ENCODE assay signal across 14 cellular contexts in genomic region chr19:50300051-50300450, GRCh38.
A peak's percentile ranks its signal among the peaks of the same experiment; 100 is the strongest.
DNase-seq lines count a peak whose midpoint lies in the region; ATAC-seq and TF ChIP-seq lines count a peak whose summit lies in the region.
"Had no signal": no experiment of that assay in that cellular context is flagged by ENCODE, and none has a peak within 500 bp of the region (broad histone marks: within the 10 kb centered on the region; RNA-seq: fewer than 3 reads in every experiment).

No MANE protein-coding gene starts in this region.

- ATAC-seq in GM21723 (IDR thresholded peaks at IDR 0.05; ENCODE audit: unreplicated experiment): no peak

- no peak for TF ChIP-seq CTCF in fibroblast of mammary gland (conservative IDR thresholded peaks at IDR 0.05; ENCODE audit: control insufficient read depth, insufficient read depth, low read depth, low read length)

- DNase-seq in EL (peak; percentile 12), RKO (ENCODE audit: low spot score) (peak; percentile 35), fibroblast of mammary gland (ENCODE audit: low read depth) (peak; percentile 56), skeletal muscle cell (ENCODE audit: low read depth) (peak; percentile 8), NCI-H146 (lab: John Stamatoyannopoulos, UW) (no peak), NCI-H69 (lab: John Stamatoyannopoulos, UW) (no peak)
- DNase-seq: CD8-positive, alpha-beta memory T cell; Karpas-422; NCI-H1092; NCI-H1436 treated with DMSO at 0.1 percent for 48 hours; NCI-H2081; OCI-M1 had no signal

- H3K4me3 ChIP-seq in fibroblast of mammary gland (ENCODE audit: control insufficient read depth, low read depth, low read length) (no peak overlapping the region), skeletal muscle cell (ENCODE audit: low read depth, low read length) (no peak overlapping the region)
- H3K4me3 ChIP-seq: A549 had no signal

Comparison
In these comparisons a context has a peak if more than half of its experiments do, and no peak if none do; other contexts are left out.
1. DNase-seq: peak in EL (single experiment), RKO (single experiment), fibroblast of mammary gland (single experiment) and skeletal muscle cell (single experiment); none in NCI-H146 (single experiment) and NCI-H69 (single experiment).